ENCODE assay signal across 1 cellular context in the genomic region with DNA sequence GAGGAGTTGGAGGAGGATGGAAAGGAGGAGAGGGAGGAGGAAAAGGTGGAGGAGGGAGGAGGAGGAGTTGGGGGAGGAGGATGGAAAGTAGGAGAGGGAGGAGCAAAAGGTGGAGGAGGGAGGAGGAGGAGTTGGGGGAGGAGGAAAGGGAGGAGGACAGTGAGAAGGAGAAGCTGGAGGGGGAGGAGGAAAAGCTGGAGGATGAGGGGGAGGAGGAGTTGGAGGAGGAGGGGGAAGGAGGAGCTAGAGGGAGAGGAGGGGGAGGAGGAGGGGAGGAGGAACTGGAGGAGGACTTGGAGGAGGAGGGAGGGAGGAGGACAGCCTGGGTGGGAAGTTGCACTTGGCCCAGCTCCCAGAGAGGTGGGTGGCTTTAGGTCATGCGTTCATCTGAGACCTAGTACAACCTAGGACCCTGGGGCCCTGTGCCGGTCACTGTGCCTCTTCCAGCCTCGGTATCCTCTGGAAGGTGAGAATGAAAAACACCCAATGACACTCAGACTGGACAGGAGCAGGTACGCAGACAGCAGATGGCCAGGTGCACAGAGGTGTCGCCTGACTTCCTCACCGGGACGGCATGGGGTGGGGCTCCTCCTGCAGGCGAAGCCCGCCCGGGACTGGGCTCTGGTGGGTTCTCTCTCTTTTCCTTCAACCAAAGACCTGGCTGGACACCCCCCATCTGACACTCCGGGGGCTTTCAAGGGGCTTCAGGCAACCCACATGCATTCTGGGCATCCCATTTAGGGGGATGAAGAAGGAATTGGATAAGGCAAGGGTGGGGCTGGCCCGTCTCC.
TF ChIP-seq lines count a peak whose summit lies in the region.

No MANE protein-coding gene starts in this region.

TF ChIP-seq in SK-N-SH, 30 proteins besides CTCF, POLR2A, EP300 and RAD21 (continued from another document):
- TF ChIP-seq EZH2phosphoT487 (IDR thresholded peaks at IDR 0.05; ENCODE audit: borderline replicate concordance, low read depth) (no peak), FOSL2 (IDR thresholded peaks at IDR 0.05; ENCODE audit: borderline replicate concordance, low read depth) (no peak)
- TF ChIP-seq, protein P1, sequence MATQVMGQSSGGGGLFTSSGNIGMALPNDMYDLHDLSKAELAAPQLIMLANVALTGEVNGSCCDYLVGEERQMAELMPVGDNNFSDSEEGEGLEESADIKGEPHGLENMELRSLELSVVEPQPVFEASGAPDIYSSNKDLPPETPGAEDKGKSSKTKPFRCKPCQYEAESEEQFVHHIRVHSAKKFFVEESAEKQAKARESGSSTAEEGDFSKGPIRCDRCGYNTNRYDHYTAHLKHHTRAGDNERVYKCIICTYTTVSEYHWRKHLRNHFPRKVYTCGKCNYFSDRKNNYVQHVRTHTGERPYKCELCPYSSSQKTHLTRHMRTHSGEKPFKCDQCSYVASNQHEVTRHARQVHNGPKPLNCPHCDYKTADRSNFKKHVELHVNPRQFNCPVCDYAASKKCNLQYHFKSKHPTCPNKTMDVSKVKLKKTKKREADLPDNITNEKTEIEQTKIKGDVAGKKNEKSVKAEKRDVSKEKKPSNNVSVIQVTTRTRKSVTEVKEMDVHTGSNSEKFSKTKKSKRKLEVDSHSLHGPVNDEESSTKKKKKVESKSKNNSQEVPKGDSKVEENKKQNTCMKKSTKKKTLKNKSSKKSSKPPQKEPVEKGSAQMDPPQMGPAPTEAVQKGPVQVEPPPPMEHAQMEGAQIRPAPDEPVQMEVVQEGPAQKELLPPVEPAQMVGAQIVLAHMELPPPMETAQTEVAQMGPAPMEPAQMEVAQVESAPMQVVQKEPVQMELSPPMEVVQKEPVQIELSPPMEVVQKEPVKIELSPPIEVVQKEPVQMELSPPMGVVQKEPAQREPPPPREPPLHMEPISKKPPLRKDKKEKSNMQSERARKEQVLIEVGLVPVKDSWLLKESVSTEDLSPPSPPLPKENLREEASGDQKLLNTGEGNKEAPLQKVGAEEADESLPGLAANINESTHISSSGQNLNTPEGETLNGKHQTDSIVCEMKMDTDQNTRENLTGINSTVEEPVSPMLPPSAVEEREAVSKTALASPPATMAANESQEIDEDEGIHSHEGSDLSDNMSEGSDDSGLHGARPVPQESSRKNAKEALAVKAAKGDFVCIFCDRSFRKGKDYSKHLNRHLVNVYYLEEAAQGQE (IDR thresholded peaks at IDR 0.05; ENCODE audit: low read depth, low read length), result no peak
